Comparison of ENCODE assay signal across 8 cellular contexts in the genomic region with DNA sequence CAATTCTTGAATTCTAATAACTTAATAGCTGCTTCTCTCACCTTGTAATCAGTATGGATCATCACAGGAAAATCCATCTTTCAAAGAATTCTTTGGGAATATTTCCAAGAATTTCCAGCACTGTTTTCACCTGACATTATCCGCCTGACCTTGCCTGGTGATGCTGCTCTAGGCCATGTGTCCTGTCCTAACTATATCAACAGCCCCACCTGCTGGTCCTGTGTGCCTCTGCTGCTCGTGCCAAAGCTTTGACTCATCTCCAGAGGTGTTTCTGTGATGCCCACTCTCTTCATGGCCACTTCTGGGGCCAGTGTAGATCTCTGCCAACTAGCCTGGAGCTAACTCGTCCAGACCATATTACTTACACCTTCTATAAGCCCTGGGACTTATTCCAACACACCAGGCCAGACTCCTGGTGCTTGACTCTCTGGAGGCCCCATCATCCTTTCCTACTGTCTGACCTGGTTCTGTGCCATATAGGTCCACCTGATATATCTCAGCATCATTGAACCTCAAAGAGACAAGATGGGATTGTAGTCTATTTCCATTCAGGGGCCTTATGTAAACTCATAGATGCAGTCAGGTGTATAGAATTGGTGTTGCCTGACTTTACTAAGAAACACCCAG.
DNase-seq lines count a peak whose midpoint lies in the region; ATAC-seq and TF ChIP-seq lines count a peak whose summit lies in the region.

No MANE protein-coding gene starts in this region.

- CTCF ChIA-PET in T-cell (lab: Charles Lee) = interaction anchor here in 1 of 2 donors (0.6 kb wide), 1 partner anchor 222 kb away, joined by 4 read pairs; no protein-coding TSS in a partner anchor

- H3K9me2 ChIP-seq in MM.1S (replicated peaks; ENCODE audit: insufficient read depth, low read length) = no peaks in the 10 kb centered on the region

- H4K20me1 ChIP-seq in DND-41 (ENCODE audit: insufficient read depth, low read length) = no peaks in the 10 kb centered on the region
- no peaks in the 10 kb centered on the region for H4K20me1 ChIP-seq in MM.1S (ENCODE audit: insufficient read depth, low read length)

- ATAC-seq in DND-41 (ENCODE audit: insufficient read depth, low read depth) (peak; percentile 91), GM21825 (IDR thresholded peaks at IDR 0.05; ENCODE audit: unreplicated experiment) (peak; percentile 72), T-cell (replicated peaks in 1 of 4) (peak; percentile 55 to 69 (median 62)), HG02970 (IDR thresholded peaks at IDR 0.05; ENCODE audit: low FRiP score, unreplicated experiment) (no peak)

- H2AFZ ChIP-seq in DND-41 (ENCODE audit: low read depth, low read length) (no peak overlapping the region), MM.1S (ENCODE audit: low read length) (no peak overlapping the region)

- H3F3A ChIP-seq in MM.1S (ENCODE audit: insufficient read depth, low read length) = no peaks in the 10 kb centered on the region

- H3K27me3 ChIP-seq in DND-41 (ENCODE audit: insufficient read depth, low read length, poor library complexity) = no peaks in the 10 kb centered on the region
- H3K27me3 ChIP-seq in MM.1S (replicated peaks; ENCODE audit: insufficient read depth, low read length) = no peaks in the 10 kb centered on the region

- H3K27ac ChIP-seq in DND-41 (ENCODE audit: low read length) (no peak overlapping the region), MM.1S (ENCODE audit: low read length) (no peak overlapping the region)

- H3K9me3 ChIP-seq in DND-41 (ENCODE audit: insufficient read depth, low read length, severe bottlenecking) (no peaks in the 10 kb centered on the region), MM.1S (replicated peaks; ENCODE audit: insufficient read depth, low read length) (no peaks in the 10 kb centered on the region)

- no peak overlapping the region for H3K27ac Mint-ChIP-seq in T-cell

- no peaks in the 10 kb centered on the region for H3K9me3 Mint-ChIP-seq in T-cell

- peaks cover 29% of the 10 kb centered on the region for H3K36me3 Mint-ChIP-seq in T-cell

- no peak overlapping the region for H3K4me3 Mint-ChIP-seq in T-cell

- H3K27me3 Mint-ChIP-seq in T-cell = no peaks in the 10 kb centered on the region

- TF ChIP-seq CTCF in DND-41 (IDR thresholded peaks at IDR 0.05; ENCODE audit: borderline replicate concordance, extremely low read depth, low read length, poor library complexity, severe bottlenecking) (peak; percentile 93), MM.1S (IDR thresholded peaks at IDR 0.05; ENCODE audit: low read length) (peak; percentile 93)

- H3K4me3 ChIP-seq in DND-41 (ENCODE audit: low read depth in 1 of 2, low read length in 2 of 2) = no peak overlapping the region
- no peak overlapping the region for H3K4me3 ChIP-seq in MM.1S (ENCODE audit: low read length)

- H3K79me2 ChIP-seq in DND-41 (ENCODE audit: insufficient read depth, low read length) (no peaks in the 10 kb centered on the region), MM.1S (ENCODE audit: low read length) (no peaks in the 10 kb centered on the region)

- POLR2A ChIA-PET in T-cell (lab: Charles Lee) = no interaction called here

- H3K36me3 ChIP-seq in DND-41 (ENCODE audit: insufficient read depth, low read length) (no peaks in the 10 kb centered on the region), MM.1S (replicated peaks; ENCODE audit: insufficient read depth, low read length) (no peaks in the 10 kb centered on the region)

- H3K9ac ChIP-seq in DND-41 (ENCODE audit: low read depth, low read length) (no peak overlapping the region), MM.1S (ENCODE audit: low read length) (no peak overlapping the region)

- H3K4me1 Mint-ChIP-seq in T-cell = peaks cover 0 to 7% (median 3%) of the 10 kb centered on the region in 3 donors

- peak; percentile 73 for DNase-seq in DND-41
- peak; percentile 80 for DNase-seq in MM.1S
- peak in 33 of 34 experiments; percentile 3 to 59 (median 36) for DNase-seq in T-cell
- DNase-seq in amniotic stem cell (lab: John Stamatoyannopoulos, UW) = peak; percentile 39
- DNase-seq in hippocampal formation (lab: John Stamatoyannopoulos, UW) = peak; percentile 7 to 41
- DNase-seq in stimulated activated CD4-positive, alpha-beta T cell treated with anti-CD3 and anti-CD28 coated beads, Interleukin-12 subunit alpha, Interleukin-12 subunit beta, amount 100 ng/mL, for 48 hours (ENCODE audit: low read depth in 2 of 3, low spot score in 1 of 3) = peak; percentile 51 to 76 (median 59)

- H3K4me2 ChIP-seq in DND-41 (ENCODE audit: insufficient read depth, low read length) = no peak overlapping the region
- H3K4me2 ChIP-seq in MM.1S (ENCODE audit: low read depth, low read length) = no peak overlapping the region

- H3K4me1 ChIP-seq in DND-41 (ENCODE audit: insufficient read depth, low read length) (no peaks in the 10 kb centered on the region), MM.1S (ENCODE audit: low read length) (no peaks in the 10 kb centered on the region)

Comparison
In these comparisons a context has a peak if more than half of its experiments do, and no peak if none do; other contexts are left out.
1. DNase-seq: peak in every context shown above with its lines; median percentile 80 in MM.1S; 73 in DND-41; 59 in stimulated activated CD4-positive, alpha-beta T cell treated with anti-CD3 and anti-CD28 coated beads, Interleukin-12 subunit alpha, Interleukin-12 subunit beta, amount 100 ng/mL, for 48 hours; 39 in amniotic stem cell; 36 in T-cell; 24 in hippocampal formation.